ENCODE assay signal across 8 cellular contexts in the genomic region with DNA sequence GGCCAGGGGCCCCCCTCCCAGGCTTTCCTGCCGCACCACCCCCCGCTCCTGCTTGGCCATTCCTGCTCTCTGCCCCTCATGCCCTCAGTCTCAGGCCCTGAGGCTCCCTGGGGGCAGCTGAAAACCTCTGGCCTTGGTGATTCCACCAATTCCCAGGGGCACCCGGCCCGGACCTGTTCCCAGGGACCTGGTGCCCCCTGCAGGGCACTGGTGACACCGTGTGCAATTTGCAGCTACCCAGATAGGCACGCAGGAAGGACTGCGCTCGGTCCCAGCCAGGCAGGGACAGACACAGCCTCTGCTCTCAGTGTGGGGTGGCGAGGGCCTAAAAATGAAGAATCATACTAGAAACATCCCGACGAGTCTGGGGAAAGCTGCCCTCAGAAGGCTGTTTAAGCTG. TPM values are rescaled to one million over a fixed set of nuclear protein-coding genes. Genes with fewer than 3 reads are reported as not detected.
DNase-seq lines count a peak whose midpoint lies in the region; TF ChIP-seq lines count a peak whose summit lies in the region.

No MANE protein-coding gene starts in this region.

- H3K36me3 ChIP-seq in adipocyte (ENCODE audit: control insufficient read depth, insufficient read depth, low read length, severe bottlenecking) (no peaks in the 10 kb centered on the region), kidney epithelial cell (ENCODE audit: control insufficient read depth, insufficient read depth, low read length) (no peaks in the 10 kb centered on the region), uterus (no peaks in the 10 kb centered on the region)

- H3K27me3 ChIP-seq in adipocyte (replicated peaks; ENCODE audit: control insufficient read depth, insufficient read depth, low read length) (peaks cover 72% of the 10 kb centered on the region), kidney epithelial cell (ENCODE audit: control insufficient read depth, insufficient read depth, low read length) (peaks cover 13% of the 10 kb centered on the region), uterus (no peaks in the 10 kb centered on the region)

- H3K9me3 ChIP-seq in adipocyte (ENCODE audit: control insufficient read depth, low read length) (no peaks in the 10 kb centered on the region), uterus (no peaks in the 10 kb centered on the region)

- no peak overlapping the region for H3K9ac ChIP-seq in adipocyte (ENCODE audit: low read length)

- H3K27ac ChIP-seq in uterus = no peak overlapping the region

- no peaks in the 10 kb centered on the region for H3K4me1 ChIP-seq in adipocyte (ENCODE audit: control insufficient read depth, insufficient read depth, low read length)
- peaks cover 0 to 3% of the 10 kb centered on the region in 2 donors for H3K4me1 ChIP-seq in uterus

- intact Hi-C loops in uterus (cut with DNase I; ENCODE audit: low total_unique reads) = no loop called here

- peak; percentile 38 to 62 for DNase-seq in SHP77 (lab: John Stamatoyannopoulos, UW)
- no peak for DNase-seq in SHP77 treated with DMSO at 0.1 percent for 48 hours (lab: John Stamatoyannopoulos, UW)
- peak; percentile 59 for DNase-seq in KBM-7
- peak; percentile 66 for DNase-seq in adipocyte (ENCODE audit: low read depth)
- DNase-seq in kidney epithelial cell (ENCODE audit: low read depth) = no peak
- DNase-seq in uterus = peak in 1 of 2 donors; percentile 31
- DNase-seq in G401 (ENCODE audit: low spot score) = no peak
- no peak for DNase-seq in stimulated activated naive CD4-positive, alpha-beta T cell (lab: John Stamatoyannopoulos, UW)

- TF ChIP-seq POLR2A in uterus (IDR thresholded peaks at IDR 0.05) = no peak

- peak; percentile 70 for TF ChIP-seq CTCF in kidney epithelial cell (IDR thresholded peaks at IDR 0.05; ENCODE audit: insufficient read depth, low read length, poor library complexity, severe bottlenecking)
- peak; percentile 16 to 59 (median 44) for TF ChIP-seq CTCF in uterus (IDR thresholded peaks at IDR 0.05)

- H3K4me3 ChIP-seq in adipocyte (ENCODE audit: low read length) = no peak overlapping the region
- no peak overlapping the region for H3K4me3 ChIP-seq in kidney epithelial cell (ENCODE audit: low read depth, low read length)
- no peak overlapping the region for H3K4me3 ChIP-seq in uterus

- in situ Hi-C loops in KBM-7 (cut with MboI; ENCODE audit: low pct_unique_long_range_greater_than_20kb, low sequenced_read_pairs) = no loop called here
- in situ Hi-C loops in G401 (cut with HindIII; ENCODE audit: low sequenced_read_pairs) = no loop called here

RNA-seq across cellular contexts. Expression of a gene that starts 13.4 kb away (rescaled TPM):
- total RNA-seq in kidney epithelial cell = 0.29 TPM in 1 of 2 replicates, not detected in the other
- total RNA-seq in uterus = 10 to 100 TPM in 1 of 4 donors, 1 to 10 TPM in 2, under 1 TPM in 1; 0.77 to 13.3 (median 5.7) TPM
- not detected in 2 replicates for total RNA-seq in G401 (2014; rRNA removed; shearing (Covaris generic))

Comparison
In these comparisons a context has a peak if more than half of its experiments do, and no peak if none do; other contexts are left out.
1. DNase-seq: peak in SHP77 (2 of 2), KBM-7 (single experiment) and adipocyte (single experiment); none in SHP77 treated with DMSO at 0.1 percent for 48 hours (single experiment), kidney epithelial cell (single experiment), G401 (single experiment) and stimulated activated naive CD4-positive, alpha-beta T cell (0 of 6).